1 cellular context compared by ENCODE assay signal in the genomic region with DNA sequence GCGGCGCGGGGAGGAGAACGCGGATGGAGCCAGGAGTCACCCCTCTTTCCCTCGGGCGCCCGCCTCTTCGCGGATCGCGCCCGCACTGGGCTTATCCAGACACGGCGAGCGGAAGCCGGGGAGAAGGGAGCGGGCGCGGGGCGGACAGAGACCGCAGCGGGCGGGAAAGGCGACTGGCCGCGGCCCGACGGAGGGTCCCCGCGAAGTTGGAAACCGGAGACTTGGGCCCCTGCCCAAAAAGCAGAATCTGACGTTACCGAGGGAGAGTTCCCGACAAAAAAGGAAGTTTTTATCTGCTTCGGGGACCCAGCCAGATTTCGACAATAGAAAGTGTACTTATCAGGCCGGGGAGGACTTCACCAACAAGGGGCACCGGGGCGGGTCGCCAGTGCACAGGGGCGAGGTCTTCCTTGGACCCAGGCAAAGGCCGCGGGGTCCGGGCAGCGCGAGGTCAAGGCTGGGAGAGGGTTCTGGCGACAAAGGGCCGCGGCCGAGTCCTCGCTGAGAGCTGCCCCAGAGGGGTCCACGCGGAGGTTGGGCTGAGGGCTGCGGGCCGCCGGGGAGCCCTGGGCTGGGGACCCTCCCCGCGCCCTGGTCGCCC.
TF ChIP-seq lines count a peak whose summit lies in the region.

No MANE protein-coding gene starts in this region.

TF ChIP-seq in HepG2, 621 proteins besides CTCF, POLR2A, EP300 and RAD21 (continued from another document):
- TF ChIP-seq, protein P1, sequence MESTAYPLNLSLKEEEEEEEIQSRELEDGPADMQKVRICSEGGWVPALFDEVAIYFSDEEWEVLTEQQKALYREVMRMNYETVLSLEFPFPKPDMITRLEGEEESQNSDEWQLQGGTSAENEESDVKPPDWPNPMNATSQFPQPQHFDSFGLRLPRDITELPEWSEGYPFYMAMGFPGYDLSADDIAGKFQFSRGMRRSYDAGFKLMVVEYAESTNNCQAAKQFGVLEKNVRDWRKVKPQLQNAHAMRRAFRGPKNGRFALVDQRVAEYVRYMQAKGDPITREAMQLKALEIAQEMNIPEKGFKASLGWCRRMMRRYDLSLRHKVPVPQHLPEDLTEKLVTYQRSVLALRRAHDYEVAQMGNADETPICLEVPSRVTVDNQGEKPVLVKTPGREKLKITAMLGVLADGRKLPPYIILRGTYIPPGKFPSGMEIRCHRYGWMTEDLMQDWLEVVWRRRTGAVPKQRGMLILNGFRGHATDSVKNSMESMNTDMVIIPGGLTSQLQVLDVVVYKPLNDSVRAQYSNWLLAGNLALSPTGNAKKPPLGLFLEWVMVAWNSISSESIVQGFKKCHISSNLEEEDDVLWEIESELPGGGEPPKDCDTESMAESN (CRISPR knock-in tag; conservative IDR thresholded peaks at IDR 0.05), result peak; percentile 62; the same call in 1 of the 2 replicates
- TF ChIP-seq KLF11 (CRISPR knock-in tag; IDR thresholded peaks at IDR 0.05) (no peak), TOPORS (CRISPR knock-in tag; IDR thresholded peaks at IDR 0.05) (no peak), KDM2A (CRISPR knock-in tag; IDR thresholded peaks at IDR 0.05; ENCODE audit: borderline replicate concordance, low read depth) (peak; percentile 19; the same call in 1 of the 2 replicates), GABPB1 (CRISPR knock-in tag; IDR thresholded peaks at IDR 0.05) (peak; percentile 51), EED (CRISPR knock-in tag; IDR thresholded peaks at IDR 0.05) (0 out of 2 replicates have a peak, but pooled peaks have one; percentile 26), ZBTB7A (CRISPR knock-in tag; IDR thresholded peaks at IDR 0.05) (0 out of 2 replicates have a peak, but pooled peaks have one; percentile 55), MEIS1 (CRISPR knock-in tag; IDR thresholded peaks at IDR 0.05; ENCODE audit: borderline replicate concordance) (no peak), XRCC5 (optimal IDR thresholded peaks at IDR 0.05; ENCODE audit: low read length) (peak; percentile 38), HNF4A (CRISPR knock-in tag; IDR thresholded peaks at IDR 0.05) (peak; percentile 48), CBX2 (IDR thresholded peaks at IDR 0.05; ENCODE audit: low read depth, low read length) (no peak), CBX2 (CRISPR knock-in tag; IDR thresholded peaks at IDR 0.05; ENCODE audit: low read depth) (peak; percentile 82; the same call in 1 of the 2 replicates), MAZ (IDR thresholded peaks at IDR 0.05; ENCODE audit: borderline replicate concordance, low read depth, low read length) (no peak), MAZ (CRISPR knock-in tag; IDR thresholded peaks at IDR 0.05; ENCODE audit: low read depth) (0 out of 2 replicates have a peak, but pooled peaks have one; percentile 1), HOXD1 (CRISPR knock-in tag; IDR thresholded peaks at IDR 0.05) (no peak), HNF1B (CRISPR knock-in tag; IDR thresholded peaks at IDR 0.05) (0 out of 2 replicates have a peak, but pooled peaks have one; percentile 31), ZNF749 (CRISPR knock-in tag; IDR thresholded peaks at IDR 0.05; ENCODE audit: borderline replicate concordance) (0 out of 2 replicates have a peak, but pooled peaks have one; percentile 36), ZNF747 (CRISPR knock-in tag; IDR thresholded peaks at IDR 0.05; ENCODE audit: borderline replicate concordance) (0 out of 2 replicates have a peak, but pooled peaks have one; percentile 30)
- TF ChIP-seq, protein P2, sequence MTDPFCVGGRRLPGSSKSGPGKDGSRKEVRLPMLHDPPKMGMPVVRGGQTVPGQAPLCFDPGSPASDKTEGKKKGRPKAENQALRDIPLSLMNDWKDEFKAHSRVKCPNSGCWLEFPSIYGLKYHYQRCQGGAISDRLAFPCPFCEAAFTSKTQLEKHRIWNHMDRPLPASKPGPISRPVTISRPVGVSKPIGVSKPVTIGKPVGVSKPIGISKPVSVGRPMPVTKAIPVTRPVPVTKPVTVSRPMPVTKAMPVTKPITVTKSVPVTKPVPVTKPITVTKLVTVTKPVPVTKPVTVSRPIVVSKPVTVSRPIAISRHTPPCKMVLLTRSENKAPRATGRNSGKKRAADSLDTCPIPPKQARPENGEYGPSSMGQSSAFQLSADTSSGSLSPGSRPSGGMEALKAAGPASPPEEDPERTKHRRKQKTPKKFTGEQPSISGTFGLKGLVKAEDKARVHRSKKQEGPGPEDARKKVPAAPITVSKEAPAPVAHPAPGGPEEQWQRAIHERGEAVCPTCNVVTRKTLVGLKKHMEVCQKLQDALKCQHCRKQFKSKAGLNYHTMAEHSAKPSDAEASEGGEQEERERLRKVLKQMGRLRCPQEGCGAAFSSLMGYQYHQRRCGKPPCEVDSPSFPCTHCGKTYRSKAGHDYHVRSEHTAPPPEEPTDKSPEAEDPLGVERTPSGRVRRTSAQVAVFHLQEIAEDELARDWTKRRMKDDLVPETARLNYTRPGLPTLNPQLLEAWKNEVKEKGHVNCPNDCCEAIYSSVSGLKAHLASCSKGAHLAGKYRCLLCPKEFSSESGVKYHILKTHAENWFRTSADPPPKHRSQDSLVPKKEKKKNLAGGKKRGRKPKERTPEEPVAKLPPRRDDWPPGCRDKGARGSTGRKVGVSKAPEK (CRISPR knock-in tag; IDR thresholded peaks at IDR 0.05; ENCODE audit: borderline replicate concordance), result 0 out of 2 replicates have a peak, but pooled peaks have one; percentile 50
- TF ChIP-seq, protein P3, sequence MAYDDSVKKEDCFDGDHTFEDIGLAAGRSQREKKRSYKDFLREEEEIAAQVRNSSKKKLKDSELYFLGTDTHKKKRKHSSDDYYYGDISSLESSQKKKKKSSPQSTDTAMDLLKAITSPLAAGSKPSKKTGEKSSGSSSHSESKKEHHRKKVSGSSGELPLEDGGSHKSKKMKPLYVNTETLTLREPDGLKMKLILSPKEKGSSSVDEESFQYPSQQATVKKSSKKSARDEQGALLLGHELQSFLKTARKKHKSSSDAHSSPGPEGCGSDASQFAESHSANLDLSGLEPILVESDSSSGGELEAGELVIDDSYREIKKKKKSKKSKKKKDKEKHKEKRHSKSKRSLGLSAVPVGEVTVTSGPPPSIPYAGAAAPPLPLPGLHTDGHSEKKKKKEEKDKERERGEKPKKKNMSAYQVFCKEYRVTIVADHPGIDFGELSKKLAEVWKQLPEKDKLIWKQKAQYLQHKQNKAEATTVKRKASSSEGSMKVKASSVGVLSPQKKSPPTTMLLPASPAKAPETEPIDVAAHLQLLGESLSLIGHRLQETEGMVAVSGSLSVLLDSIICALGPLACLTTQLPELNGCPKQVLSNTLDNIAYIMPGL (CRISPR knock-in tag; IDR thresholded peaks at IDR 0.05; ENCODE audit: borderline replicate concordance in 1 of 2, low read depth in 1 of 2), result 0 out of 4 replicates have a peak, but pooled peaks of 1 of the 2 experiments have one; percentile 22
